12 cellular contexts compared by ENCODE assay signal in genomic region chr9:123607987-123608565, GRCh38.
A peak's percentile ranks its signal among the peaks of the same experiment; 100 is the strongest.
DNase-seq lines count a peak whose midpoint lies in the region; ATAC-seq and TF ChIP-seq lines count a peak whose summit lies in the region.
"Had no signal": no experiment of that assay in that cellular context is flagged by ENCODE, and none has a peak within 500 bp of the region (broad histone marks: within the 10 kb centered on the region; RNA-seq: fewer than 3 reads in every experiment).

No MANE protein-coding gene starts in this region.

- in situ Hi-C loops in ACHN (cut with HindIII; ENCODE audit: low pct_ligation_motif_present, low pct_unique_long_range_greater_than_20kb, low sequenced_read_pairs): no loop called here

- H3K4me3 ChIP-seq in GM12864 (ENCODE audit: low read depth, low read length) (no peak overlapping the region), H7 (ENCODE audit: insufficient read depth, low read depth, low read length) (no peak overlapping the region)
- H3K4me3 ChIP-seq: dorsolateral prefrontal cortex, heart left ventricle had no signal

- TF ChIP-seq CTCF in GM12864 (IDR thresholded peaks at IDR 0.05; ENCODE audit: low read depth, low read length, missing control alignments): no peak

- no peaks in the 10 kb centered on the region for H3K36me3 ChIP-seq in H7 (replicated peaks; ENCODE audit: control insufficient read depth, insufficient read depth, low read length)

- H3K27me3 ChIP-seq in H7 (ENCODE audit: control insufficient read depth, insufficient read depth, low read length): no peaks in the 10 kb centered on the region; the same call in 1 of the 2 replicates
- H3K27me3 ChIP-seq: dorsolateral prefrontal cortex, heart left ventricle had no signal

- peak; percentile 97 for ATAC-seq in GM19397 (IDR thresholded peaks at IDR 0.05; ENCODE audit: unreplicated experiment)
- ATAC-seq in HG02884 (IDR thresholded peaks at IDR 0.05; ENCODE audit: unreplicated experiment): peak; percentile 95
- peak; percentile 96 for ATAC-seq in HG03571 (IDR thresholded peaks at IDR 0.05; ENCODE audit: unreplicated experiment)
- ATAC-seq: heart left ventricle had no signal

- DNase-seq in GM12864 (ENCODE audit: low read depth): peak; percentile 85
- no peak for DNase-seq in H7
- DNase-seq in activated CD4-positive, alpha-beta T cell treated with anti-CD3 and anti-CD28 coated beads for 48 hours: no peak
- no peak for DNase-seq in ACHN
- DNase-seq in NCI-H510A treated with DMSO at 0.1 percent for 48 hours (lab: John Stamatoyannopoulos, UW): no peak
- DNase-seq: activated naive CD8-positive, alpha-beta T cell treated with anti-CD3 and anti-CD28 coated beads, Interleukin-2, amount 10 ng/mL, durations not matched to agents 7 days and 5 days; dorsolateral prefrontal cortex; heart left ventricle; NCI-H187 had no signal
